ENCODE assay signal across 19 cellular contexts in the genomic region with DNA sequence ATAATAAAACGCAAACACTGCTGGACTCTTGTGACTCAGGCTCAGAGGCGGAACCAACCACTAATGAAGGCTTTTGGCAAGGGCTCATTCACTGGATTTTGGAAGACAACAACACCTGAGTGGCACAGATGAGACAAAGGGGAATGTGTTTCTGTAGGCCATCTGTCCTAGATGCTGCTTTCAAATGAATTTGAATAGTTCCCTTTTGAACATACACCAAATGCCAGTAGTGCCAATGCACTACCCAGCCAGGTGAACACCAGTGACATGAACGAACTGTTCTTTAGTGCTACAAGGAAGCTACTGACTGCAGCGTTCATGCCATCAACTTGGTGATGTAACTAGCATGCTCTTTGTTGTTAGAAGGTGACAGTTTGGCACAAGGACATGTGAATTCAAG.
"Had no signal": no experiment of that assay in that cellular context is flagged by ENCODE, and none has a peak within 500 bp of the region (broad histone marks: within the 10 kb centered on the region; RNA-seq: fewer than 3 reads in every experiment).

No MANE protein-coding gene starts in this region.

- ATAC-seq: effector memory CD8-positive, alpha-beta T cell; gastroesophageal sphincter; left colon; left ventricle myocardium superior; sciatic nerve; stimulated activated naive B cell treated with anti-CD40 and anti-IgM and Interleukin-4, amounts not matched to agents 10 μg/mL and 1 μg/mL and 100 μg/mL, for 72 hours; stimulated activated naive CD8-positive, alpha-beta T cell treated with anti-CD3 and anti-CD28 coated beads, Interleukin-15, amount 100 ng/mL, for 72 hours had no signal

- H3K27ac ChIP-seq: epithelial cell of prostate, esophagus squamous epithelium, gastroesophageal sphincter, thyroid gland, uterus had no signal

- DNase-seq: cortex of kidney; effector memory CD8-positive, alpha-beta T cell; esophagus squamous epithelium; foreskin fibroblast; glutamatergic neuron; kidney; left colon; left ventricle myocardium superior; mesendoderm; naive B cell; stimulated activated CD4-positive, alpha-beta T cell treated with anti-CD3 and anti-CD28 coated beads, Interleukin-2, amount 100 ng/mL, for 24 hours; stimulated activated CD4-positive, alpha-beta T cell treated with anti-CD3 and anti-CD28 coated beads, Interleukin-4, amount 100 ng/mL, for 4 hours; stimulated activated naive B cell treated with anti-CD40 and anti-IgM and Interleukin-4, amounts not matched to agents 10 μg/mL and 1 μg/mL and 100 μg/mL, for 72 hours; stimulated activated naive CD8-positive, alpha-beta T cell treated with anti-CD3 and anti-CD28 coated beads, Interleukin-15, amount 100 ng/mL, for 72 hours; thyroid gland; uterus had no signal

- H3K27me3 ChIP-seq: esophagus squamous epithelium, thyroid gland, uterus had no signal
